ENCODE assay signal across 8 cellular contexts in the genomic region with DNA sequence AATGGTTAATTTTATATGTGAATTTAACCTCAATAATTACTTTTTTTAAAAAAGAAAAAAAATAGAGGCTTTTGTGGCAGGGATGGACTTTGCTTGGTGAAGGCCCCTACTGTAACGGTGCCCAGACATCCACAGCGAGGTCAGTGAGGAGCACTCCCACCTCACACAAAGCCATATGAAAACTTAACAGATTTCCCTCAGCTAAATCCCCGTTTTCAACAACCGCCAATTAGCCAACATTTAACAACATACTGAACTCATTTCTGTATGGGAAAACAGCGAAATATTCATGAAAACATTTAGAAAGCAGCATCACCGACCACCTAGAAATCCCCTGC. TPM values are rescaled to one million over a fixed set of nuclear protein-coding genes. Genes with fewer than 3 reads are reported as not detected.
DNase-seq lines count a peak whose midpoint lies in the region; ATAC-seq, FAIRE-seq and TF ChIP-seq lines count a peak whose summit lies in the region.

No MANE protein-coding gene starts in this region.

- peak overlapping the region; percentile 77 for H3K27ac ChIP-seq in ACC112 (ENCODE audit: low read depth, low read length)
- H3K27ac ChIP-seq in K562 (ENCODE audit: extremely low read depth, low read depth, low read length), result peak overlapping the region; percentile 96
- H3K27ac ChIP-seq in lower lobe of right lung, result peak overlapping the region; percentile 98

- no peaks in the 10 kb centered on the region for H3K9me1 ChIP-seq in K562 (ENCODE audit: control insufficient read depth, insufficient read depth, low read length)

- no peak for DNase-seq in K562 (ENCODE audit: extremely low read depth in 1 of 4, low spot score in 3 of 4)
- DNase-seq in lower lobe of right lung, result no peak
- DNase-seq in AG08396 (ENCODE audit: low spot score), result no peak
- no peak for DNase-seq in activated CD4-positive, alpha-beta T cell treated with anti-CD3 and anti-CD28 coated beads for 4 hours
- no peak for DNase-seq in C1 segment of cervical spinal cord (lab: John Stamatoyannopoulos, UW)

- no peak for TF ChIP-seq RAD21 in K562 (CRISPR knock-in tag; conservative IDR thresholded peaks at IDR 0.05 in 1 of 2, IDR thresholded peaks at IDR 0.05 in 1 of 2)

- intact Hi-C loops in K562 (cut with micrococcal nuclease), result no loop called here
- intact Hi-C loops in lower lobe of right lung (cut with DNase I), result no loop called here

- BruUV-seq in K562 (replicated peaks; lab: Mats Ljungman, UMichigan), result TSS peak; percentile 97

- H3K79me2 ChIP-seq in ACC112 (ENCODE audit: control insufficient read depth, insufficient read depth, low read length, unreplicated experiment), result peaks cover 41% of the 10 kb centered on the region
- H3K79me2 ChIP-seq in K562 (ENCODE audit: control insufficient read depth, insufficient read depth, low read length), result peaks cover 50% of the 10 kb centered on the region

- no peaks in the 10 kb centered on the region for H4K20me1 ChIP-seq in K562 (replicated peaks; ENCODE audit: control insufficient read depth, insufficient read depth, low read length)

- peak overlapping the region; percentile 99; a peak in 3 of 4 replicates for H3K9ac ChIP-seq in K562 (ENCODE audit: insufficient read depth in 1 of 2, low read depth in 2 of 2, low read length in 2 of 2)

- peak overlapping the region; percentile 84 for H3K4me2 ChIP-seq in K562 (ENCODE audit: insufficient read depth, low read length)

- H3K4me1 ChIP-seq in ACC112 (ENCODE audit: control insufficient read depth, insufficient read depth, low read length, unreplicated experiment) (peaks cover 25% of the 10 kb centered on the region), K562 (replicated peaks in 1 of 2; ENCODE audit: control insufficient read depth in 2 of 2, insufficient read depth in 2 of 2, low read length in 2 of 2) (peaks cover 11 to 12% of the 10 kb centered on the region in 2 experiments; a peak in 4 of 5 replicates), lower lobe of right lung (peaks cover 32% of the 10 kb centered on the region)

- H3K9me3 ChIP-seq in K562 (replicated peaks; ENCODE audit: control insufficient read depth, insufficient read depth, low read depth, low read length) (no peaks in the 10 kb centered on the region), lower lobe of right lung (no peaks in the 10 kb centered on the region)

- ATAC-seq in GM19324 (IDR thresholded peaks at IDR 0.05; ENCODE audit: low FRiP score, unreplicated experiment), result peak; percentile 7
- ATAC-seq in HG03378 (IDR thresholded peaks at IDR 0.05; ENCODE audit: unreplicated experiment), result peak; percentile 8
- peak; percentile 59 for ATAC-seq in K562
- ATAC-seq in lower lobe of right lung, result peak; percentile 20 to 27

- WGBS in K562 (ENCODE audit: insufficient coverage, low coverage, missing lambda C conversion rate), result 0% methylated on average over 6 of the region's 6 CpGs

- H2AFZ ChIP-seq in ACC112 (ENCODE audit: low read length, unreplicated experiment) (peak overlapping the region; percentile 99), K562 (ENCODE audit: low read depth, low read length) (peak overlapping the region; percentile 92)

- POLR2A ChIA-PET in K562 (lab: Yijun Ruan, JAX), result interaction anchor here (0.7 to 5.1 kb wide), 8 partner anchors 9 to 28 kb away, joined by 3 to 27 read pairs (median 6); no protein-coding TSS in a partner anchor

- CTCF ChIA-PET in K562 (lab: Yijun Ruan, JAX; ENCODE audit: low intra/inter-chr PET ratio), result no interaction called here

- peak; percentile 32 for FAIRE-seq in K562 (lab: Jason Lieb, UNC)

- H3K36me3 ChIP-seq in ACC112 (ENCODE audit: insufficient read depth, low read length), result no peaks in the 10 kb centered on the region
- H3K36me3 ChIP-seq in K562 (ENCODE audit: control insufficient read depth, insufficient read depth, low read length), result peaks cover 15% of the 10 kb centered on the region; the same call in 2 of the 3 replicates
- H3K36me3 ChIP-seq in lower lobe of right lung, result peaks cover 8% of the 10 kb centered on the region

- in situ Hi-C loops in K562 (cut with MboI), result no loop called here

- peak overlapping the region; percentile 91 for H3K4me3 ChIP-seq in ACC112 (ENCODE audit: low read depth, low read length)
- H3K4me3 ChIP-seq in K562, result peak overlapping the region; percentile 91
- peak overlapping the region; percentile 75 for H3K4me3 ChIP-seq in lower lobe of right lung

- TF ChIP-seq CTCF in K562 (IDR thresholded peaks at IDR 0.05 in 2 of 3, conservative IDR thresholded peaks at IDR 0.05 in 1 of 3; ENCODE audit: insufficient read depth in 2 of 3, low read depth in 1 of 3, low read length in 3 of 3) (no peak), lower lobe of right lung (IDR thresholded peaks at IDR 0.05) (no peak)

- H3K27me3 ChIP-seq in ACC112 (ENCODE audit: insufficient read depth, low read length) (no peaks in the 10 kb centered on the region), K562 (ENCODE audit: control insufficient read depth in 2 of 2, insufficient read depth in 2 of 2, low read length in 2 of 2) (no peaks in the 10 kb centered on the region), lower lobe of right lung (ENCODE audit: low read depth) (no peaks in the 10 kb centered on the region)

- no peak for TF ChIP-seq POLR2A in K562 (conservative IDR thresholded peaks at IDR 0.05)

- TF ChIP-seq EP300 in K562 (IDR thresholded peaks at IDR 0.05; ENCODE audit: low read length), result no peak

TF ChIP-seq in K562, 482 proteins besides CTCF, POLR2A, EP300 and RAD21 (continues in another document):
- TF ChIP-seq PYGO2 (tag; IDR thresholded peaks at IDR 0.05), result peak; percentile 28; the same call in 1 of the 2 replicates
- TF ChIP-seq, protein P1, sequence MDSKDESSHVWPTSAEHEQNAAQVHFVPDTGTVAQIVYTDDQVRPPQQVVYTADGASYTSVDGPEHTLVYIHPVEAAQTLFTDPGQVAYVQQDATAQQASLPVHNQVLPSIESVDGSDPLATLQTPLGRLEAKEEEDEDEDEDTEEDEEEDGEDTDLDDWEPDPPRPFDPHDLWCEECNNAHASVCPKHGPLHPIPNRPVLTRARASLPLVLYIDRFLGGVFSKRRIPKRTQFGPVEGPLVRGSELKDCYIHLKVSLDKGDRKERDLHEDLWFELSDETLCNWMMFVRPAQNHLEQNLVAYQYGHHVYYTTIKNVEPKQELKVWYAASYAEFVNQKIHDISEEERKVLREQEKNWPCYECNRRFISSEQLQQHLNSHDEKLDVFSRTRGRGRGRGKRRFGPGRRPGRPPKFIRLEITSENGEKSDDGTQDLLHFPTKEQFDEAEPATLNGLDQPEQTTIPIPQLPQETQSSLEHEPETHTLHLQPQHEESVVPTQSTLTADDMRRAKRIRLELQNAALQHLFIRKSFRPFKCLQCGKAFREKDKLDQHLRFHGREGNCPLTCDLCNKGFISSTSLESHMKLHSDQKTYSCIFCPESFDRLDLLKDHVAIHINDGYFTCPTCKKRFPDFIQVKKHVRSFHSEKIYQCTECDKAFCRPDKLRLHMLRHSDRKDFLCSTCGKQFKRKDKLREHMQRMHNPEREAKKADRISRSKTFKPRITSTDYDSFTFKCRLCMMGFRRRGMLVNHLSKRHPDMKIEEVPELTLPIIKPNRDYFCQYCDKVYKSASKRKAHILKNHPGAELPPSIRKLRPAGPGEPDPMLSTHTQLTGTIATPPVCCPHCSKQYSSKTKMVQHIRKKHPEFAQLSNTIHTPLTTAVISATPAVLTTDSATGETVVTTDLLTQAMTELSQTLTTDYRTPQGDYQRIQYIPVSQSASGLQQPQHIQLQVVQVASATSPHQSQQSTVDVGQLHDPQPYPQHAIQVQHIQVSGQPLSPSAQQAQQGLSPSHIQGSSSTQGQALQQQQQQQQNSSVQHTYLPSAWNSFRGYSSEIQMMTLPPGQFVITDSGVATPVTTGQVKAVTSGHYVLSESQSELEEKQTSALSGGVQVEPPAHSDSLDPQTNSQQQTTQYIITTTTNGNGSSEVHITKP (IDR thresholded peaks at IDR 0.05; ENCODE audit: partially characterized antibody), result peak; percentile 53
- TF ChIP-seq BRD9 (IDR thresholded peaks at IDR 0.05; ENCODE audit: low read depth, partially characterized antibody), result peak; percentile 24

RNA-seq across cellular contexts. Expression of gene C11orf58, which starts 0.6 kb away (rescaled TPM):
- total RNA-seq in K562 (2011; cell fraction: chromatin; rRNA removed; ENCODE audit: low replicate concordance), result 28.1 and 89.9 TPM in 2 replicates
- total RNA-seq in K562 (2011; cell fraction: nucleolus; rRNA removed), result 17.8 and 20.7 TPM in 2 replicates
- 48.6 and 82.8 TPM in 2 replicates for total RNA-seq in K562 (2011; cell fraction: nucleoplasm; rRNA removed)
- total RNA-seq in K562 (2014; rRNA removed) (188 and 247 TPM in 2 replicates), K562 (2014; rRNA removed; fragmentation: Illumina TruSeq; extraction: Trizol) (196 and 207 TPM in 2 replicates), K562 (2015; rRNA removed; fragmentation: Illumina TruSeq; extraction: Trizol) (231 and 248 TPM in 2 replicates), K562 (2021) (96.4 and 104 TPM in 2 replicates), lower lobe of right lung (104 TPM)
- polyA plus RNA-seq in K562 (2011; rRNA removed) (97.4 and 130 TPM in 2 replicates), K562 (2014; fragmentation: Illumina TruSeq; extraction: Trizol) (232 and 243 TPM in 2 replicates), K562 (2014; fragmentation: Nextera tagmentation; extraction: Ambion mirVana) (100 to 1,000 TPM; 395 to 421 TPM), K562 (2014; rRNA removed) (226 and 273 TPM in 2 replicates)
- polyA plus RNA-seq in K562 (2011; cell fraction: cytosol; rRNA removed), result 33.8 and 65.3 TPM in 2 replicates
- 35.2 and 44.8 TPM in 2 replicates for polyA plus RNA-seq in K562 (2011; cell fraction: nucleus; rRNA removed)
- 116 and 260 TPM in 2 replicates for polyA plus RNA-seq in K562 (2012)
- polyA minus RNA-seq in K562 (2011; rRNA and poly(A)+ RNA removed), result 132 and 155 TPM in 2 replicates
- polyA minus RNA-seq in K562 (2011; cell fraction: cytosol; rRNA and poly(A)+ RNA removed), result 90.8 and 103 TPM in 2 replicates
- 25.6 and 53.9 TPM in 2 replicates for polyA minus RNA-seq in K562 (2011; cell fraction: nucleus; rRNA and poly(A)+ RNA removed)

Comparison
In these comparisons a context has a peak if more than half of its experiments do, and no peak if none do; other contexts are left out.
1. ATAC-seq: peak in every context shown above with its lines; median percentile 59 in K562; 24 in lower lobe of right lung; 8 in HG03378; 7 in GM19324.